Comparison of ENCODE assay signal across 1 cellular context in the genomic region with DNA sequence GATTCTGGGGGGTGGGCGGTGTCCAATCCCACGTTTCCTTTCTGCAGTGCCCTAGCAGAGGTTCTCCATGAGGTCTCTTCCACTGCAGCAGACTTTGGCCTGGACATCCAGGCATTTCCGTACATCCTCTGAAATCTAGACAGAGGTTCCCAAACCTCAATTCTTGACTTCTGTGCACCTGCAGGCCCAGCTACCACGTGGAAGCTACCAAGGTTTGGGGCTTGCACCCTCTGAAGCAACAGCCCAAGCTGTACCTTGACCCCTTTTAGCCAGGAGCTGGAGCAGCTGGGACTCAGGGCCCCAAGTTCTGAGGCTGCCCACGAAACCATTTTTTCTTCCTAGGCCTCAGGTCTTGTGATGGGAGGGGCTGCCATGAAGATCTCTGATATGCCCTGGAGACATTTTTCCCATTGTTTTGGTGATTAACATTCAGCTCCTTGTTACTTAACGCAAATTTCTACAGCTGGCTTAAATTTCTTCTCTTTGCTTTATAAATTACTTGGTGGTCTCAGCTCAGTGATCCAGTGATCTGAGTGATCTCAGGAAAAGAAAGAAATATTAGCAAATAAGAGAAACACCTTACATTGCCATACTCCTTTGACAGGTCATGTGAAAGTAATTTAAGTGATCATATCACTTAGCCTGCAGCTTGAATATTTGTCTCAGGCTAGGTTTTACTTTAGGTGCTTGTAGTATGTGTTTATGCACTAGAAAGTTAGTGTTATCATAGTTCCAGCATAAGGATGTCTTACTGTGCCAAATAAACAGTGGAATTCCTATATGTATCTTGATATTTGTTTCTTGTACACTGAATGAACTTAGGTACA.
TF ChIP-seq lines count a peak whose summit lies in the region.

No MANE protein-coding gene starts in this region.

TF ChIP-seq in K562, 482 proteins besides CTCF, POLR2A, EP300 and RAD21 (continues in another document):
- TF ChIP-seq, protein P1, sequence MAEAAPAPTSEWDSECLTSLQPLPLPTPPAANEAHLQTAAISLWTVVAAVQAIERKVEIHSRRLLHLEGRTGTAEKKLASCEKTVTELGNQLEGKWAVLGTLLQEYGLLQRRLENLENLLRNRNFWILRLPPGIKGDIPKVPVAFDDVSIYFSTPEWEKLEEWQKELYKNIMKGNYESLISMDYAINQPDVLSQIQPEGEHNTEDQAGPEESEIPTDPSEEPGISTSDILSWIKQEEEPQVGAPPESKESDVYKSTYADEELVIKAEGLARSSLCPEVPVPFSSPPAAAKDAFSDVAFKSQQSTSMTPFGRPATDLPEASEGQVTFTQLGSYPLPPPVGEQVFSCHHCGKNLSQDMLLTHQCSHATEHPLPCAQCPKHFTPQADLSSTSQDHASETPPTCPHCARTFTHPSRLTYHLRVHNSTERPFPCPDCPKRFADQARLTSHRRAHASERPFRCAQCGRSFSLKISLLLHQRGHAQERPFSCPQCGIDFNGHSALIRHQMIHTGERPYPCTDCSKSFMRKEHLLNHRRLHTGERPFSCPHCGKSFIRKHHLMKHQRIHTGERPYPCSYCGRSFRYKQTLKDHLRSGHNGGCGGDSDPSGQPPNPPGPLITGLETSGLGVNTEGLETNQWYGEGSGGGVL (CRISPR knock-in tag; IDR thresholded peaks at IDR 0.05), result no peak
- no peak for TF ChIP-seq ATF7 (IDR thresholded peaks at IDR 0.05)
- no peak for TF ChIP-seq ILK (tag; IDR thresholded peaks at IDR 0.05; ENCODE audit: borderline replicate concordance, low read depth)
- peak in 1 of 2 experiments; percentile 35; a peak in 1 of 4 replicates for TF ChIP-seq TEAD1 (CRISPR knock-in tag; IDR thresholded peaks at IDR 0.05)
- TF ChIP-seq, protein P2, sequence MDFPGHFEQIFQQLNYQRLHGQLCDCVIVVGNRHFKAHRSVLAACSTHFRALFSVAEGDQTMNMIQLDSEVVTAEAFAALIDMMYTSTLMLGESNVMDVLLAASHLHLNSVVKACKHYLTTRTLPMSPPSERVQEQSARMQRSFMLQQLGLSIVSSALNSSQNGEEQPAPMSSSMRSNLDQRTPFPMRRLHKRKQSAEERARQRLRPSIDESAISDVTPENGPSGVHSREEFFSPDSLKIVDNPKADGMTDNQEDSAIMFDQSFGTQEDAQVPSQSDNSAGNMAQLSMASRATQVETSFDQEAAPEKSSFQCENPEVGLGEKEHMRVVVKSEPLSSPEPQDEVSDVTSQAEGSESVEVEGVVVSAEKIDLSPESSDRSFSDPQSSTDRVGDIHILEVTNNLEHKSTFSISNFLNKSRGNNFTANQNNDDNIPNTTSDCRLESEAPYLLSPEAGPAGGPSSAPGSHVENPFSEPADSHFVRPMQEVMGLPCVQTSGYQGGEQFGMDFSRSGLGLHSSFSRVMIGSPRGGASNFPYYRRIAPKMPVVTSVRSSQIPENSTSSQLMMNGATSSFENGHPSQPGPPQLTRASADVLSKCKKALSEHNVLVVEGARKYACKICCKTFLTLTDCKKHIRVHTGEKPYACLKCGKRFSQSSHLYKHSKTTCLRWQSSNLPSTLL (IDR thresholded peaks at IDR 0.05), result no peak
- TF ChIP-seq, protein P3, sequence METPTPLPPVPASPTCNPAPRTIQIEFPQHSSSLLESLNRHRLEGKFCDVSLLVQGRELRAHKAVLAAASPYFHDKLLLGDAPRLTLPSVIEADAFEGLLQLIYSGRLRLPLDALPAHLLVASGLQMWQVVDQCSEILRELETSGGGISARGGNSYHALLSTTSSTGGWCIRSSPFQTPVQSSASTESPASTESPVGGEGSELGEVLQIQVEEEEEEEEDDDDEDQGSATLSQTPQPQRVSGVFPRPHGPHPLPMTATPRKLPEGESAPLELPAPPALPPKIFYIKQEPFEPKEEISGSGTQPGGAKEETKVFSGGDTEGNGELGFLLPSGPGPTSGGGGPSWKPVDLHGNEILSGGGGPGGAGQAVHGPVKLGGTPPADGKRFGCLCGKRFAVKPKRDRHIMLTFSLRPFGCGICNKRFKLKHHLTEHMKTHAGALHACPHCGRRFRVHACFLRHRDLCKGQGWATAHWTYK (CRISPR knock-in tag; IDR thresholded peaks at IDR 0.05), result no peak
- TF ChIP-seq XRCC5 (IDR thresholded peaks at IDR 0.05; ENCODE audit: low read depth, low read length), result no peak
- TF ChIP-seq, protein P4, sequence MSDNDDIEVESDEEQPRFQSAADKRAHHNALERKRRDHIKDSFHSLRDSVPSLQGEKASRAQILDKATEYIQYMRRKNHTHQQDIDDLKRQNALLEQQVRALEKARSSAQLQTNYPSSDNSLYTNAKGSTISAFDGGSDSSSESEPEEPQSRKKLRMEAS (CRISPR knock-in tag; IDR thresholded peaks at IDR 0.05), result peak; percentile 30; the same call in 1 of the 2 replicates
- TF ChIP-seq SP1 (CRISPR knock-in tag; IDR thresholded peaks at IDR 0.05), result 0 out of 2 replicates have a peak, but pooled peaks have one; percentile 14
- no peak for TF ChIP-seq MBD2 (IDR thresholded peaks at IDR 0.05; ENCODE audit: borderline replicate concordance, low read depth)
- TF ChIP-seq ZNF253 (CRISPR knock-in tag; conservative IDR thresholded peaks at IDR 0.05), result no peak
- no peak for TF ChIP-seq SMARCB1 (IDR thresholded peaks at IDR 0.05; ENCODE audit: insufficient read length, low read depth)
- no peak for TF ChIP-seq NCOR1 (IDR thresholded peaks at IDR 0.05)
- TF ChIP-seq, protein P5, sequence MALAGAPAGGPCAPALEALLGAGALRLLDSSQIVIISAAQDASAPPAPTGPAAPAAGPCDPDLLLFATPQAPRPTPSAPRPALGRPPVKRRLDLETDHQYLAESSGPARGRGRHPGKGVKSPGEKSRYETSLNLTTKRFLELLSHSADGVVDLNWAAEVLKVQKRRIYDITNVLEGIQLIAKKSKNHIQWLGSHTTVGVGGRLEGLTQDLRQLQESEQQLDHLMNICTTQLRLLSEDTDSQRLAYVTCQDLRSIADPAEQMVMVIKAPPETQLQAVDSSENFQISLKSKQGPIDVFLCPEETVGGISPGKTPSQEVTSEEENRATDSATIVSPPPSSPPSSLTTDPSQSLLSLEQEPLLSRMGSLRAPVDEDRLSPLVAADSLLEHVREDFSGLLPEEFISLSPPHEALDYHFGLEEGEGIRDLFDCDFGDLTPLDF (CRISPR knock-in tag; IDR thresholded peaks at IDR 0.05), result no peak
- TF ChIP-seq ZNF584 (CRISPR knock-in tag; IDR thresholded peaks at IDR 0.05; ENCODE audit: low read depth), result no peak
- no peak for TF ChIP-seq HNRNPK (IDR thresholded peaks at IDR 0.05; ENCODE audit: low read depth, low read length, poor library complexity, severe bottlenecking)
- peak; percentile 63 for TF ChIP-seq MEIS2 (IDR thresholded peaks at IDR 0.05; ENCODE audit: partially characterized antibody)
- no peak for TF ChIP-seq ZNF282 (CRISPR knock-in tag; IDR thresholded peaks at IDR 0.05)
- TF ChIP-seq SLC30A9 (CRISPR knock-in tag; IDR thresholded peaks at IDR 0.05), result no peak
- TF ChIP-seq TAL1 (IDR thresholded peaks at IDR 0.05), result 0 out of 2 replicates have a peak, but pooled peaks have one; percentile 15
- TF ChIP-seq RCOR1 (IDR thresholded peaks at IDR 0.05; ENCODE audit: borderline replicate concordance in 1 of 2, low read depth in 2 of 2, low read length in 2 of 2), result no peak
- no peak for TF ChIP-seq BRD4 (IDR thresholded peaks at IDR 0.05)
- no peak for TF ChIP-seq CBX3 (IDR thresholded peaks at IDR 0.05; ENCODE audit: borderline replicate concordance in 1 of 2, low read length in 2 of 2)
- TF ChIP-seq ZNF785 (CRISPR knock-in tag; IDR thresholded peaks at IDR 0.05), result no peak
- peak; percentile 77; the same call in 1 of the 2 replicates for TF ChIP-seq SOX6 (IDR thresholded peaks at IDR 0.05)
- peak; percentile 16; the same call in 1 of the 2 replicates for TF ChIP-seq LEF1 (IDR thresholded peaks at IDR 0.05)
- no peak for TF ChIP-seq EZH2 (IDR thresholded peaks at IDR 0.05; ENCODE audit: borderline replicate concordance, low read depth, low read length)
- peak; percentile 53; the same call in 1 of the 2 replicates for TF ChIP-seq BHLHE40 (IDR thresholded peaks at IDR 0.05; ENCODE audit: low read length)
- TF ChIP-seq ZFX (CRISPR knock-in tag; IDR thresholded peaks at IDR 0.05), result peak; percentile 70
- TF ChIP-seq, protein P6, sequence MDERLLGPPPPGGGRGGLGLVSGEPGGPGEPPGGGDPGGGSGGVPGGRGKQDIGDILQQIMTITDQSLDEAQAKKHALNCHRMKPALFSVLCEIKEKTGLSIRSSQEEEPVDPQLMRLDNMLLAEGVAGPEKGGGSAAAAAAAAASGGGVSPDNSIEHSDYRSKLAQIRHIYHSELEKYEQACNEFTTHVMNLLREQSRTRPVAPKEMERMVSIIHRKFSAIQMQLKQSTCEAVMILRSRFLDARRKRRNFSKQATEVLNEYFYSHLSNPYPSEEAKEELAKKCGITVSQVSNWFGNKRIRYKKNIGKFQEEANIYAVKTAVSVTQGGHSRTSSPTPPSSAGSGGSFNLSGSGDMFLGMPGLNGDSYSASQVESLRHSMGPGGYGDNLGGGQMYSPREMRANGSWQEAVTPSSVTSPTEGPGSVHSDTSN (CRISPR knock-in tag; IDR thresholded peaks at IDR 0.05; ENCODE audit: low read depth), result no peak
- TF ChIP-seq, protein P6 (tag; conservative IDR thresholded peaks at IDR 0.05; ENCODE audit: low read depth), result 0 out of 2 replicates have a peak, but pooled peaks have one; percentile 34
- TF ChIP-seq NUFIP1 (IDR thresholded peaks at IDR 0.05; ENCODE audit: partially characterized antibody), result no peak
- no peak for TF ChIP-seq COPS2 (conservative IDR thresholded peaks at IDR 0.05)
- no peak for TF ChIP-seq EHMT2 (IDR thresholded peaks at IDR 0.05)
- TF ChIP-seq, protein P7, sequence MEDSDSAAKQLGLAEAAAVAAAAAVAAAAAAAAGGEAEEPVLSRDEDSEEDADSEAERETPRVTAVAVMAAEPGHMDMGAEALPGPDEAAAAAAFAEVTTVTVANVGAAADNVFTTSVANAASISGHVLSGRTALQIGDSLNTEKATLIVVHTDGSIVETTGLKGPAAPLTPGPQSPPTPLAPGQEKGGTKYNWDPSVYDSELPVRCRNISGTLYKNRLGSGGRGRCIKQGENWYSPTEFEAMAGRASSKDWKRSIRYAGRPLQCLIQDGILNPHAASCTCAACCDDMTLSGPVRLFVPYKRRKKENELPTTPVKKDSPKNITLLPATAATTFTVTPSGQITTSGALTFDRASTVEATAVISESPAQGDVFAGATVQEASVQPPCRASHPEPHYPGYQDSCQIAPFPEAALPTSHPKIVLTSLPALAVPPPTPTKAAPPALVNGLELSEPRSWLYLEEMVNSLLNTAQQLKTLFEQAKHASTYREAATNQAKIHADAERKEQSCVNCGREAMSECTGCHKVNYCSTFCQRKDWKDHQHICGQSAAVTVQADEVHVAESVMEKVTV (CRISPR knock-in tag; IDR thresholded peaks at IDR 0.05), result no peak
- no peak for TF ChIP-seq GABPA (tag; conservative IDR thresholded peaks at IDR 0.05; ENCODE audit: low read depth)
- TF ChIP-seq, protein P8, sequence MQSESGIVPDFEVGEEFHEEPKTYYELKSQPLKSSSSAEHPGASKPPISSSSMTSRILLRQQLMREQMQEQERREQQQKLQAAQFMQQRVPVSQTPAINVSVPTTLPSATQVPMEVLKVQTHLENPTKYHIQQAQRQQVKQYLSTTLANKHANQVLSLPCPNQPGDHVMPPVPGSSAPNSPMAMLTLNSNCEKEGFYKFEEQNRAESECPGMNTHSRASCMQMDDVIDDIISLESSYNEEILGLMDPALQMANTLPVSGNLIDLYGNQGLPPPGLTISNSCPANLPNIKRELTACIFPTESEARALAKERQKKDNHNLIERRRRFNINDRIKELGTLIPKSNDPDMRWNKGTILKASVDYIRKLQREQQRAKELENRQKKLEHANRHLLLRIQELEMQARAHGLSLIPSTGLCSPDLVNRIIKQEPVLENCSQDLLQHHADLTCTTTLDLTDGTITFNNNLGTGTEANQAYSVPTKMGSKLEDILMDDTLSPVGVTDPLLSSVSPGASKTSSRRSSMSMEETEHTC (IDR thresholded peaks at IDR 0.05), result no peak
- TF ChIP-seq ZNF239 (CRISPR knock-in tag; IDR thresholded peaks at IDR 0.05), result 0 out of 2 replicates have a peak, but pooled peaks have one; percentile 14
- 0 out of 2 replicates have a peak, but pooled peaks have one; percentile 30 for TF ChIP-seq ZKSCAN8 (CRISPR knock-in tag; IDR thresholded peaks at IDR 0.05)
- no peak for TF ChIP-seq SMARCA4 (IDR thresholded peaks at IDR 0.05)
- no peak for TF ChIP-seq BCL6 (CRISPR knock-in tag; IDR thresholded peaks at IDR 0.05)
- TF ChIP-seq ZNF384 (IDR thresholded peaks at IDR 0.05; ENCODE audit: low read depth, low read length), result 0 out of 2 replicates have a peak, but pooled peaks have one; percentile 9
- TF ChIP-seq, protein P9, sequence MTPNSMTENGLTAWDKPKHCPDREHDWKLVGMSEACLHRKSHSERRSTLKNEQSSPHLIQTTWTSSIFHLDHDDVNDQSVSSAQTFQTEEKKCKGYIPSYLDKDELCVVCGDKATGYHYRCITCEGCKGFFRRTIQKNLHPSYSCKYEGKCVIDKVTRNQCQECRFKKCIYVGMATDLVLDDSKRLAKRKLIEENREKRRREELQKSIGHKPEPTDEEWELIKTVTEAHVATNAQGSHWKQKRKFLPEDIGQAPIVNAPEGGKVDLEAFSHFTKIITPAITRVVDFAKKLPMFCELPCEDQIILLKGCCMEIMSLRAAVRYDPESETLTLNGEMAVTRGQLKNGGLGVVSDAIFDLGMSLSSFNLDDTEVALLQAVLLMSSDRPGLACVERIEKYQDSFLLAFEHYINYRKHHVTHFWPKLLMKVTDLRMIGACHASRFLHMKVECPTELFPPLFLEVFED (CRISPR knock-in tag; conservative IDR thresholded peaks at IDR 0.05), result no peak
- TF ChIP-seq PHF8 (IDR thresholded peaks at IDR 0.05; ENCODE audit: borderline replicate concordance, low read length), result no peak
- 0 out of 2 replicates have a peak, but pooled peaks have one; percentile 44 for TF ChIP-seq ELF4 (CRISPR knock-in tag; IDR thresholded peaks at IDR 0.05)
- no peak for TF ChIP-seq FUS (optimal IDR thresholded peaks at IDR 0.05; ENCODE audit: low read depth, low read length)
- TF ChIP-seq, protein P10, sequence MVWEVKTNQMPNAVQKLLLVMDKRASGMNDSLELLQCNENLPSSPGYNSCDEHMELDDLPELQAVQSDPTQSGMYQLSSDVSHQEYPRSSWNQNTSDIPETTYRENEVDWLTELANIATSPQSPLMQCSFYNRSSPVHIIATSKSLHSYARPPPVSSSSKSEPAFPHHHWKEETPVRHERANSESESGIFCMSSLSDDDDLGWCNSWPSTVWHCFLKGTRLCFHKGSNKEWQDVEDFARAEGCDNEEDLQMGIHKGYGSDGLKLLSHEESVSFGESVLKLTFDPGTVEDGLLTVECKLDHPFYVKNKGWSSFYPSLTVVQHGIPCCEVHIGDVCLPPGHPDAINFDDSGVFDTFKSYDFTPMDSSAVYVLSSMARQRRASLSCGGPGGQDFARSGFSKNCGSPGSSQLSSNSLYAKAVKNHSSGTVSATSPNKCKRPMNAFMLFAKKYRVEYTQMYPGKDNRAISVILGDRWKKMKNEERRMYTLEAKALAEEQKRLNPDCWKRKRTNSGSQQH (CRISPR knock-in tag; IDR thresholded peaks at IDR 0.05), result no peak
- no peak for TF ChIP-seq KDM5B (IDR thresholded peaks at IDR 0.05; ENCODE audit: insufficient replicate concordance, low read depth, low read length)
- no peak for TF ChIP-seq OTX1 (CRISPR knock-in tag; IDR thresholded peaks at IDR 0.05)
